9 cellular contexts compared by ENCODE assay signal in the genomic region with DNA sequence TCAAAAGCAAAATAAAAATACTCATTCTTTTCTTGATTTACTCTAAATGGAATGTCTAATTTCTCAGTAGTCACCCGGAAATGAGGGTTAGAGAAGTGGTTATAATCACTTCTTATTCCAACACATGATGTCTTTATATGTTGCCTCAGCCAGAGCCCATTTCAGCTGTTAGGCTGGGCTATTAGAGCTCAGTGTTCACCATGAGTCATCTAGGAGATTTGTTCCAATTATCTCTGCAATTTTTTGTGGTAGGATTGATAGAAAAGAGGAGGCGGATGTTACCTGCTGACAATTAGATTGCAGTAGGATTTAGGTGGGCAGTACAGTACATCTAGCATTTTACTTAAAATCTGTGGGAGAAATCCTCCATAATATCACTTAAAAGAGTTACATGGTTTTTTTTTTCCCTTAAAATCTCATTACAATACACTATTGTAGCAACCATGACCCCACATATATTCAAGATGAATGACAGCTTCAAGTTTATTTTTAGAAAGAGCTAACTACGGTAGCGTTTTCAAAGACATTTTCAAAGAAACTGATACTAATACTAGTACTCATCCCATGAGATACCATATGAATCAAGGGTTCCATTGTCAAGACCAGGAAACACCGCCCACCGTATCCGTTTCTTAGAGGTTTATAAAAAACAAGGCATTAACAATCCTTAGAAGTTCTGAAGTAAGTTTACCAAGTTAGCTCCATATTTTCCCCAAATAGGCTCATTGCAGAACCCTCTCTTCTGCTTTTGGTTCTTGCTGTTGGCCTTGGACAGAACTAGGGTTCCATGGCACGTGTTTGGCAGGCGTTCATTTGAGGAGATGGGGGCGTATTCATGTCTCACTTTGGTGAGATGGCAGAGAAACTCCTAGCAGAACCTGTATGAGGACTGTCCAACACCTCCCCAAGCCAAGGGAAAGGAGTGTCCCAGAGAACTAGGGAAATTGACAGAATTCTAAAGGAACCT. TPM values are rescaled to one million over a fixed set of nuclear protein-coding genes. Genes with fewer than 3 reads are reported as not detected.
A peak's percentile ranks its signal among the peaks of the same experiment; 100 is the strongest.
DNase-seq lines count a peak whose midpoint lies in the region; ATAC-seq, FAIRE-seq and TF ChIP-seq lines count a peak whose summit lies in the region.
"Had no signal": no experiment of that assay in that cellular context is flagged by ENCODE, and none has a peak within 500 bp of the region (broad histone marks: within the 10 kb centered on the region; RNA-seq: fewer than 3 reads in every experiment).

No MANE protein-coding gene starts in this region.

- H3K4me3 Mint-ChIP-seq in activated CD4-positive, alpha-beta T cell treated with anti-CD3 and anti-CD28 coated beads for 36 hours = peak overlapping the region; percentile 5

- H3K4me1 ChIP-seq in foreskin keratinocyte (peaks cover 49% of the 10 kb centered on the region), kidney (ENCODE audit: control insufficient read depth in 1 of 2, insufficient read depth in 1 of 2, low read depth in 1 of 2, low read length in 2 of 2) (peaks cover 0 to 2% of the 10 kb centered on the region in 2 donors)

- H3K4me1 Mint-ChIP-seq in activated CD4-positive, alpha-beta T cell treated with anti-CD3 and anti-CD28 coated beads for 36 hours = peaks cover 41% of the 10 kb centered on the region

- peak overlapping the region; percentile 79 for H3K27ac Mint-ChIP-seq in activated CD4-positive, alpha-beta T cell treated with anti-CD3 and anti-CD28 coated beads for 36 hours

- H3K27me3 ChIP-seq in foreskin keratinocyte = no peaks in the 10 kb centered on the region

- CTCF ChIA-PET in activated CD4-positive, alpha-beta T cell treated with anti-CD3 and anti-CD28 coated beads for 36 hours (lab: Charles Lee) = interaction anchor here (1.0 to 1.7 kb wide), 3 partner anchors 10 to 72 kb away, joined by 4 to 5 read pairs (median 4); a partner anchor contains a TSS

- intact Hi-C loops in activated CD4-positive, alpha-beta T cell treated with anti-CD3 and anti-CD28 coated beads for 36 hours (cut with DNase I, micrococcal nuclease) = loop anchor here (1.0 to 5.0 kb wide), 7 partner anchors 34 to 735 kb away; a partner anchor contains a TSS
- intact Hi-C loops in kidney (cut with DNase I) = no loop called here

- no peaks in the 10 kb centered on the region for H3K9me3 Mint-ChIP-seq in activated CD4-positive, alpha-beta T cell treated with anti-CD3 and anti-CD28 coated beads for 36 hours (ENCODE audit: low read depth)

- POLR2A ChIA-PET in activated CD4-positive, alpha-beta T cell treated with anti-CD3 and anti-CD28 coated beads for 36 hours (lab: Charles Lee) = interaction anchor here (0.8 kb wide), 1 partner anchor 33 kb away, joined by 5 read pairs; no protein-coding TSS in a partner anchor

- FAIRE-seq in kidney (lab: Jason Lieb, UNC) = no peak

- TF ChIP-seq CTCF in foreskin keratinocyte (conservative IDR thresholded peaks at IDR 0.05) (no peak), kidney (IDR thresholded peaks at IDR 0.05; ENCODE audit: borderline replicate concordance, extremely low read depth, insufficient read depth) (no peak)

- H3K27ac ChIP-seq in foreskin keratinocyte = peak overlapping the region; percentile 79
- H3K27ac ChIP-seq in kidney (ENCODE audit: low read depth in 2 of 2, low read length in 2 of 2) = no peak overlapping the region

- no peaks in the 10 kb centered on the region for H3K9me3 ChIP-seq in kidney (ENCODE audit: control insufficient read depth in 1 of 2, low read length in 2 of 2)

- DNase-seq in activated CD4-positive, alpha-beta T cell treated with anti-CD3 and anti-CD28 coated beads for 36 hours = peak; percentile 77
- DNase-seq in activated CD4-positive, alpha-beta T cell treated with anti-CD3 and anti-CD28 coated beads, Interleukin-2, amount 50 U/mL, for 4 hours = no peak
- peak; percentile 55 to 72 for DNase-seq in activated CD4-positive, alpha-beta T cell treated with anti-CD3 and anti-CD28 coated beads, Interleukin-2, amount 50 U/mL, for 48 hours
- peak; percentile 63 to 82 for DNase-seq in foreskin keratinocyte
- peak; percentile 21 to 57 (median 40) for DNase-seq in stimulated activated CD4-positive, alpha-beta T cell treated with anti-CD3 and anti-CD28 coated beads, TNF-alpha, amount 100 ng/mL, for 24 hours (ENCODE audit: low read depth in 3 of 3)
- no peak for DNase-seq in kidney

- H3K27me3 Mint-ChIP-seq in activated CD4-positive, alpha-beta T cell treated with anti-CD3 and anti-CD28 coated beads for 36 hours = peaks cover 4% of the 10 kb centered on the region

- ATAC-seq in activated CD4-positive, alpha-beta T cell treated with anti-CD3 and anti-CD28 coated beads for 36 hours = peak; percentile 73
- ATAC-seq in foreskin keratinocyte (peak; percentile 50), HG02970 (IDR thresholded peaks at IDR 0.05; ENCODE audit: low FRiP score, unreplicated experiment) (no peak), HG02885 (IDR thresholded peaks at IDR 0.05; ENCODE audit: poor library complexity, unreplicated experiment) (no peak)

- H3K36me3 Mint-ChIP-seq in activated CD4-positive, alpha-beta T cell treated with anti-CD3 and anti-CD28 coated beads for 36 hours (ENCODE audit: low read depth) = no peaks in the 10 kb centered on the region

- H3K4me3 ChIP-seq in kidney (ENCODE audit: low read length in 2 of 2) = no peak overlapping the region

- H3K9ac ChIP-seq in kidney (ENCODE audit: low read length in 2 of 2) = no peak overlapping the region

- H3K36me3 ChIP-seq in kidney (ENCODE audit: control insufficient read depth in 1 of 2, insufficient read depth in 2 of 2, low read length in 2 of 2) = no peaks in the 10 kb centered on the region

RNA-seq across cellular contexts. Expression of a gene that starts 10.4 kb away (rescaled TPM):
- under 1 TPM in 1 of 2 experiments, not detected in 1; 0.18 TPM for total RNA-seq in activated CD4-positive, alpha-beta T cell treated with anti-CD3 and anti-CD28 coated beads for 36 hours
- total RNA-seq in foreskin keratinocyte (0.17 and 0.32 TPM in 2 replicates), kidney (not detected)
- polyA plus RNA-seq in foreskin keratinocyte (0.48 and 0.60 TPM in 2 replicates), kidney (ENCODE audit: insufficient read depth, low read depth, low replicate concordance) (not detected)
- total RNA-seq: H1 had no signal

RNA-seq across cellular contexts. Expression of a gene that starts 15.9 kb away (rescaled TPM):
- total RNA-seq in activated CD4-positive, alpha-beta T cell treated with anti-CD3 and anti-CD28 coated beads for 36 hours = not detected
- 35.4 and 65.2 TPM in 2 replicates for total RNA-seq in foreskin keratinocyte
- polyA plus RNA-seq in foreskin keratinocyte = 21.5 and 39.6 TPM in 2 replicates
- total RNA-seq in kidney = 1.1 TPM
- polyA plus RNA-seq in kidney (ENCODE audit: insufficient read depth, low read depth, low replicate concordance) = not detected
- total RNA-seq: H1 had no signal

Comparison
In these comparisons a context has a peak if more than half of its experiments do, and no peak if none do; other contexts are left out.
1. DNase-seq: peak in activated CD4-positive, alpha-beta T cell treated with anti-CD3 and anti-CD28 coated beads for 36 hours (single experiment), activated CD4-positive, alpha-beta T cell treated with anti-CD3 and anti-CD28 coated beads, Interleukin-2, amount 50 U/mL, for 48 hours (2 of 2), foreskin keratinocyte (2 of 2) and stimulated activated CD4-positive, alpha-beta T cell treated with anti-CD3 and anti-CD28 coated beads, TNF-alpha, amount 100 ng/mL, for 24 hours (3 of 3); none in activated CD4-positive, alpha-beta T cell treated with anti-CD3 and anti-CD28 coated beads, Interleukin-2, amount 50 U/mL, for 4 hours (0 of 2) and kidney (single experiment).
2. ATAC-seq: peak in activated CD4-positive, alpha-beta T cell treated with anti-CD3 and anti-CD28 coated beads for 36 hours (single experiment) and foreskin keratinocyte (single experiment); none in HG02970 (single experiment) and HG02885 (single experiment).
3. RNA of a gene that starts 15.9 kb away (total RNA-seq): 35.4 to 65.2 TPM in foreskin keratinocyte; 1.1 TPM in kidney (single experiment) and not detected in activated CD4-positive, alpha-beta T cell treated with anti-CD3 and anti-CD28 coated beads for 36 hours; every median in the first group is over 10 times any median in the second.